Comparison of ENCODE assay signal across 13 cellular contexts in genomic region chr19:53553159-53553558, GRCh38. TPM values are rescaled to one million over a fixed set of nuclear protein-coding genes. Genes with fewer than 3 reads are reported as not detected.
A peak's percentile ranks its signal among the peaks of the same experiment; 100 is the strongest.
DNase-seq lines count a peak whose midpoint lies in the region; ATAC-seq and TF ChIP-seq lines count a peak whose summit lies in the region.
"Had no signal": no experiment of that assay in that cellular context is flagged by ENCODE, and none has a peak within 500 bp of the region (broad histone marks: within the 10 kb centered on the region; RNA-seq: fewer than 3 reads in every experiment).

No MANE protein-coding gene starts in this region.

- no peaks in the 10 kb centered on the region for H3K9me3 Mint-ChIP-seq in activated T-cell treated with anti-CD3 and anti-CD28 coated beads, Interleukin-2, amount 50 U/mL, for 72 hours
- H3K9me3 Mint-ChIP-seq in endothelial cell (ENCODE audit: unreplicated experiment) = no peaks in the 10 kb centered on the region

- H3K9me3 ChIP-seq in tibial nerve = no peaks in the 10 kb centered on the region
- H3K9me3 ChIP-seq: sigmoid colon had no signal

- no peak overlapping the region for H3K4me3 ChIP-seq in tibial nerve

- H3K4me3 Mint-ChIP-seq in activated T-cell treated with anti-CD3 and anti-CD28 coated beads, Interleukin-2, amount 50 U/mL, for 72 hours = peak overlapping the region; percentile 91 to 97
- H3K4me3 Mint-ChIP-seq in endothelial cell (ENCODE audit: unreplicated experiment) = peak overlapping the region; percentile 67

- 85 to 88% methylated on average over 2 of the region's 2 CpGs for WGBS in tibial nerve, 2 donors

- DNase-seq in activated T-cell treated with anti-CD3 and anti-CD28 coated beads, Interleukin-2, amount 50 U/mL, for 72 hours = no peak
- DNase-seq in activated T-cell treated with anti-CD3 and anti-CD28 coated beads for 4 hours (no peak), endothelial cell (ENCODE audit: low spot score) (no peak), tibial nerve (ENCODE audit: low spot score in 2 of 2) (no peak), CD1c-positive myeloid dendritic cell (ENCODE audit: extremely low spot score) (no peak)
- DNase-seq: activated CD4-positive, alpha-beta T cell treated with anti-CD3 and anti-CD28 coated beads, Interleukin-2, amount 50 U/mL, for 48 hours; AML-193; NCI-H1417 treated with DMSO at 0.1 percent for 48 hours; NCI-H82; sigmoid colon had no signal

- H3K27me3 ChIP-seq in tibial nerve = no peaks in the 10 kb centered on the region
- H3K27me3 ChIP-seq: sigmoid colon had no signal

- TF ChIP-seq CTCF in VCaP (conservative IDR thresholded peaks at IDR 0.05) (no peak), endothelial cell (IDR thresholded peaks at IDR 0.05; ENCODE audit: unreplicated experiment) (no peak), tibial nerve (IDR thresholded peaks at IDR 0.05) (no peak)

- peaks cover 0 to 13% (median 5%) of the 10 kb centered on the region in 4 donors for H3K4me1 ChIP-seq in tibial nerve

- TF ChIP-seq POLR2A in tibial nerve (IDR thresholded peaks at IDR 0.05) = no peak

- TF ChIP-seq EP300 in tibial nerve (IDR thresholded peaks at IDR 0.05) = no peak

- peak; percentile 45 for ATAC-seq in activated T-cell treated with anti-CD3 and anti-CD28 coated beads, Interleukin-2, amount 50 U/mL, for 72 hours (replicated peaks in 1 of 2)
- ATAC-seq in HG03280 (IDR thresholded peaks at IDR 0.05; ENCODE audit: unreplicated experiment) (no peak), GM21515 (IDR thresholded peaks at IDR 0.05; ENCODE audit: unreplicated experiment) (no peak)

- peak overlapping the region; percentile 96 for H3K27ac Mint-ChIP-seq in activated T-cell treated with anti-CD3 and anti-CD28 coated beads, Interleukin-2, amount 50 U/mL, for 72 hours
- H3K27ac Mint-ChIP-seq in endothelial cell (ENCODE audit: unreplicated experiment) = no peak overlapping the region

- peaks cover 0 to 11% (median 2%) of the 10 kb centered on the region in 3 donors for H3K36me3 ChIP-seq in tibial nerve

- peaks cover 25% of the 10 kb centered on the region for H3K4me1 Mint-ChIP-seq in activated T-cell treated with anti-CD3 and anti-CD28 coated beads, Interleukin-2, amount 50 U/mL, for 72 hours (ENCODE audit: low read depth)
- peaks cover 8% of the 10 kb centered on the region for H3K4me1 Mint-ChIP-seq in endothelial cell (ENCODE audit: unreplicated experiment)

- H3K27ac ChIP-seq in VCaP = peak overlapping the region; percentile 80
- H3K27ac ChIP-seq in tibial nerve = peak overlapping the region in 3 of 4 donors; percentile 84 to 89 (median 88)

- no peaks in the 10 kb centered on the region for H3K27me3 Mint-ChIP-seq in activated T-cell treated with anti-CD3 and anti-CD28 coated beads, Interleukin-2, amount 50 U/mL, for 72 hours (ENCODE audit: low read depth)
- no peaks in the 10 kb centered on the region for H3K27me3 Mint-ChIP-seq in endothelial cell (ENCODE audit: unreplicated experiment)

- peaks cover 21 to 35% of the 10 kb centered on the region in 2 donors for H3K36me3 Mint-ChIP-seq in activated T-cell treated with anti-CD3 and anti-CD28 coated beads, Interleukin-2, amount 50 U/mL, for 72 hours (ENCODE audit: insufficient read depth in 2 of 2)
- H3K36me3 Mint-ChIP-seq in endothelial cell (ENCODE audit: low read depth, unreplicated experiment) = peaks cover 2% of the 10 kb centered on the region

RNA-seq across cellular contexts. Expression of gene ZNF331, which starts 15.2 kb away (rescaled TPM):
- total RNA-seq in activated T-cell treated with anti-CD3 and anti-CD28 coated beads, Interleukin-2, amount 50 U/mL, for 72 hours = 10 to 100 TPM; 63.7 to 71.4 TPM
- total RNA-seq in endothelial cell (ENCODE audit: unreplicated experiment) (26.6 TPM), tibial nerve (10 to 100 TPM; 27.3 to 46.8 (median 32.9) TPM)

Comparison
In these comparisons a context has a peak if more than half of its experiments do, and no peak if none do; other contexts are left out.
1. ATAC-seq: peak in activated T-cell treated with anti-CD3 and anti-CD28 coated beads, Interleukin-2, amount 50 U/mL, for 72 hours (2 of 2); none in HG03280 (single experiment) and GM21515 (single experiment).